Comparison of ENCODE assay signal across 9 cellular contexts in the genomic region with DNA sequence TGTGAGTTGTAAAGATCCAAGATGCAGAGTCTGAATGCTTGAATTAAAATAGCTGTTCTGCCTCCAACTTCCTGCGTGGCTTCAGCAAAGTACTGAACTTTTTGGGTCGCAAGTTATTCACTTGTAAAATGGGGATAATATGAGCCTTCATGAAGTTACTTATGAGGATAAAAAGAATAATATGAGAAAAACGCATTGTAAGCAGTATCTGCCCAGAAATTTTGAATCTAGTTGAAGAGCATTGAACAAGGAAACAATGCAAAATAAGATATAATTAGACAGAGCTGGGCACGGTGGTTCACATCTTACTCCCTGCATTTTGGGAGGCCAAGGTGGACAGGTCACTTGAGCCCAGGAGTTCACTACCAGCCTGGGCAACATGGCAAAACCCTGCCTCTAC. TPM values are rescaled to one million over a fixed set of nuclear protein-coding genes. Genes with fewer than 3 reads are reported as not detected.
"Had no signal": no experiment of that assay in that cellular context is flagged by ENCODE, and none has a peak within 500 bp of the region (broad histone marks: within the 10 kb centered on the region; RNA-seq: fewer than 3 reads in every experiment).

No MANE protein-coding gene starts in this region.

- H2AFZ ChIP-seq: GM23338 had no signal

- H3K9ac ChIP-seq: KMS-11 had no signal

- H3K4me3 ChIP-seq: GM23338 had no signal

- H3K4me2 ChIP-seq: GM23338, KMS-11 had no signal

- ATAC-seq: GM23338 had no signal

- FAIRE-seq: H1, H54, HTR-8/SVneo had no signal

- H3K27ac ChIP-seq: KMS-11 had no signal

- DNase-seq: H9, HCEC 1CT, KBM-7 had no signal

RNA-seq across cellular contexts. Expression of a gene that starts 37.8 kb away (rescaled TPM):
- total RNA-seq: GM23338, H1, H9, HT-29 had no signal
- polyA plus RNA-seq: GM23338, H1 had no signal
